Comparison of ENCODE assay signal across 26 cellular contexts in genomic region chr14:71449316-71450055, GRCh38.
DNase-seq lines count a peak whose midpoint lies in the region; ATAC-seq and TF ChIP-seq lines count a peak whose summit lies in the region.
"Had no signal": no experiment of that assay in that cellular context is flagged by ENCODE, and none has a peak within 500 bp of the region (broad histone marks: within the 10 kb centered on the region; RNA-seq: fewer than 3 reads in every experiment).

No MANE protein-coding gene starts in this region.

- WGBS in H9 (ENCODE audit: extremely low coverage, insufficient read length, low lambda C conversion rate) = no CpG with 5 or more reads among the region's 4 CpGs

- H4K20me1 ChIP-seq in H9 (ENCODE audit: control insufficient read depth, insufficient read depth, insufficient read length) = no peaks in the 10 kb centered on the region

- H3K14ac ChIP-seq in H9 (ENCODE audit: insufficient read depth, low read length) = no peak overlapping the region

- H3K36me3 ChIP-seq in RWPE2 (ENCODE audit: low read depth) = peaks cover 9% of the 10 kb centered on the region
- H3K36me3 ChIP-seq: SJCRH30, WERI-Rb-1 had no signal

- no peak for TF ChIP-seq CTCF in H9 (conservative IDR thresholded peaks at IDR 0.05)
- no peak for TF ChIP-seq CTCF in RWPE2 (IDR thresholded peaks at IDR 0.05; ENCODE audit: poor library complexity, severe bottlenecking)
- TF ChIP-seq CTCF in nephron (IDR thresholded peaks at IDR 0.05; ENCODE audit: unreplicated experiment in 3 of 3) = no peak

- no peak overlapping the region for H2BK120ac ChIP-seq in H9 (ENCODE audit: low read depth, low read length, poor library complexity, severe bottlenecking)

- no peak overlapping the region for H2BK15ac ChIP-seq in H9 (ENCODE audit: low read depth, low read length)

- H3K4me3 ChIP-seq in RWPE2 (ENCODE audit: severe bottlenecking) = no peak overlapping the region
- H3K4me3 ChIP-seq: SJCRH30 had no signal

- H3K18ac ChIP-seq in H9 (ENCODE audit: insufficient read length, low read depth, low read length) = no peak overlapping the region

- H3K4me1 Mint-ChIP-seq in H9 (peaks cover 8 to 14% of the 10 kb centered on the region in 2 experiments), nephron (peaks cover 5% of the 10 kb centered on the region)

- no peaks in the 10 kb centered on the region for H3K79me2 ChIP-seq in H9 (ENCODE audit: insufficient read depth, low read length)

- H3K36me3 Mint-ChIP-seq in H9 (ENCODE audit: insufficient read depth in 1 of 3, low read depth in 3 of 3) = peaks cover 5 to 7% (median 6%) of the 10 kb centered on the region in 3 experiments; a peak in 6 of 7 replicates
- H3K36me3 Mint-ChIP-seq in nephron (ENCODE audit: low read depth) = no peaks in the 10 kb centered on the region
- H3K36me3 Mint-ChIP-seq: CD8-positive, alpha-beta T cell; type B pancreatic cell had no signal

- no peak overlapping the region for H4K8ac ChIP-seq in H9 (replicated peaks; ENCODE audit: insufficient read length, low read depth, low read length)

- H2BK5ac ChIP-seq in H9 (ENCODE audit: insufficient read length, low read length) = no peak overlapping the region

- no peak overlapping the region for H3K4ac ChIP-seq in H9 (ENCODE audit: low read depth, low read length)

- no peak overlapping the region for H3K56ac ChIP-seq in H9 (ENCODE audit: insufficient read length, low read depth, low read length)

- no peak overlapping the region for H3T11ph ChIP-seq in H9 (ENCODE audit: low read length)

- H3K27ac Mint-ChIP-seq in H9 (peak overlapping the region in 2 of 3 experiments; percentile 32 to 83; a peak in 4 of 7 replicates), nephron (peak overlapping the region in 2 of 3 experiments; percentile 36 to 70)
- H3K27ac Mint-ChIP-seq: activated CD4-positive, alpha-beta T cell treated with anti-CD3 and anti-CD28 coated beads, Interleukin-2, amount 10 ng/mL, durations not matched to agents 24 days and 14 days; activated CD8-positive, alpha-beta memory T cell treated with anti-CD3 and anti-CD28 coated beads, Interleukin-2, amount 10 ng/mL, durations not matched to agents 7 days and 5 days; activated naive CD4-positive, alpha-beta T cell treated with anti-CD3 and anti-CD28 coated beads for 36 hours; CD8-positive, alpha-beta T cell; naive thymus-derived CD4-positive, alpha-beta T cell; stimulated activated memory B cell treated with anti-CD40 and anti-IgM and Interleukin-4, amounts not matched to agents 10 μg/mL and 1 μg/mL and 100 μg/mL, for 72 hours; type B pancreatic cell had no signal

- no peak overlapping the region for H3K23ac ChIP-seq in H9 (ENCODE audit: insufficient read length, low read depth, low read length)

- H4K5ac ChIP-seq in H9 (ENCODE audit: insufficient read length, low read depth, low read length) = no peak overlapping the region

- H3K4me3 Mint-ChIP-seq in H9 = no peak overlapping the region
- H3K4me3 Mint-ChIP-seq in nephron = no peak overlapping the region
- H3K4me3 Mint-ChIP-seq: activated CD4-positive, alpha-beta T cell treated with anti-CD3 and anti-CD28 coated beads, Interleukin-2, amount 10 ng/mL, durations not matched to agents 24 days and 14 days; activated CD8-positive, alpha-beta memory T cell treated with anti-CD3 and anti-CD28 coated beads, Interleukin-2, amount 10 ng/mL, durations not matched to agents 7 days and 5 days; activated naive CD4-positive, alpha-beta T cell treated with anti-CD3 and anti-CD28 coated beads for 36 hours; CD8-positive, alpha-beta T cell; naive thymus-derived CD4-positive, alpha-beta T cell; stimulated activated memory B cell treated with anti-CD40 and anti-IgM and Interleukin-4, amounts not matched to agents 10 μg/mL and 1 μg/mL and 100 μg/mL, for 72 hours; type B pancreatic cell had no signal

- peaks cover 0 to 2% of the 10 kb centered on the region in 2 experiments; a peak in 2 of 5 replicates for H3K9me3 Mint-ChIP-seq in H9
- peaks cover 2% of the 10 kb centered on the region for H3K9me3 Mint-ChIP-seq in nephron
- H3K9me3 Mint-ChIP-seq: activated naive CD4-positive, alpha-beta T cell treated with anti-CD3 and anti-CD28 coated beads for 36 hours; CD8-positive, alpha-beta T cell; stimulated activated memory B cell treated with anti-CD40 and anti-IgM and Interleukin-4, amounts not matched to agents 10 μg/mL and 1 μg/mL and 100 μg/mL, for 72 hours; type B pancreatic cell had no signal

- no peaks in the 10 kb centered on the region for H3K79me1 ChIP-seq in H9 (ENCODE audit: insufficient read depth, low read depth, low read length, poor library complexity, severe bottlenecking)

- no peaks in the 10 kb centered on the region for H3K23me2 ChIP-seq in H9 (ENCODE audit: insufficient read length, low read depth, low read length, poor library complexity, severe bottlenecking)

- no peak overlapping the region for H3K9ac ChIP-seq in H9 (ENCODE audit: extremely low read depth, insufficient read length, low read length)

- H3K27me3 ChIP-seq in H9 (ENCODE audit: insufficient read depth, low read length) (no peaks in the 10 kb centered on the region), RWPE2 (ENCODE audit: insufficient read depth, poor library complexity, severe bottlenecking) (no peaks in the 10 kb centered on the region)
- H3K27me3 ChIP-seq: SJCRH30 had no signal

- no peak overlapping the region for H2BK20ac ChIP-seq in H9 (ENCODE audit: low read depth, low read length, poor library complexity, severe bottlenecking)

- DNase-seq in H9 (no peak), RWPE2 (ENCODE audit: low spot score) (no peak), mucosa of gallbladder (ENCODE audit: low spot score) (no peak), iPS-NIHi11 (ENCODE audit: low spot score) (no peak)
- DNase-seq: activated CD4-positive, alpha-beta T cell treated with anti-CD3 and anti-CD28 coated beads, Interleukin-2, amount 10 ng/mL, durations not matched to agents 24 days and 14 days; activated CD8-positive, alpha-beta memory T cell treated with anti-CD3 and anti-CD28 coated beads, Interleukin-2, amount 10 ng/mL, durations not matched to agents 7 days and 5 days; activated naive CD4-positive, alpha-beta T cell treated with anti-CD3 and anti-CD28 coated beads for 36 hours; CD8-positive, alpha-beta T cell; DMS 273 treated with DMSO at 0.1 percent for 48 hours; H7; IMR-90; islet precursor cell; naive thymus-derived CD4-positive, alpha-beta T cell; NCI-H146; NCI-H2107; NCI-H82; occipital lobe; SJCRH30; T-helper 9 cell; WERI-Rb-1 had no signal

- no peak overlapping the region for H4K91ac ChIP-seq in H9 (ENCODE audit: insufficient read length, low read depth, low read length)

- no peaks in the 10 kb centered on the region for H3K9me3 ChIP-seq in H9 (ENCODE audit: control insufficient read depth, low read depth, low read length)
- H3K9me3 ChIP-seq in RWPE2 (ENCODE audit: severe bottlenecking) = no peaks in the 10 kb centered on the region
- H3K9me3 ChIP-seq: SJCRH30 had no signal

- no peak overlapping the region for H3K4me2 ChIP-seq in H9 (ENCODE audit: insufficient read depth, insufficient read length, low read length)

- no peaks in the 10 kb centered on the region for H3K4me1 ChIP-seq in H9 (ENCODE audit: insufficient read depth, low read length)
- peaks cover 47% of the 10 kb centered on the region for H3K4me1 ChIP-seq in RWPE2 (ENCODE audit: insufficient read depth, poor library complexity, severe bottlenecking)
- H3K4me1 ChIP-seq: SJCRH30 had no signal

- H2AFZ ChIP-seq in H9 (ENCODE audit: low read length) = no peak overlapping the region

- H2BK12ac ChIP-seq in H9 (ENCODE audit: insufficient read length, low read depth, low read length) = no peak overlapping the region

- H2AK5ac ChIP-seq in H9 (ENCODE audit: insufficient read length, low read length) = no peak overlapping the region

- no peaks in the 10 kb centered on the region for H3K27me3 Mint-ChIP-seq in H9 (ENCODE audit: low read depth)
- peaks cover 4% of the 10 kb centered on the region for H3K27me3 Mint-ChIP-seq in nephron (ENCODE audit: low read depth)
- H3K27me3 Mint-ChIP-seq: activated CD4-positive, alpha-beta T cell treated with anti-CD3 and anti-CD28 coated beads, Interleukin-2, amount 10 ng/mL, durations not matched to agents 24 days and 14 days; activated CD8-positive, alpha-beta memory T cell treated with anti-CD3 and anti-CD28 coated beads, Interleukin-2, amount 10 ng/mL, durations not matched to agents 7 days and 5 days; naive thymus-derived CD4-positive, alpha-beta T cell; stimulated activated memory B cell treated with anti-CD40 and anti-IgM and Interleukin-4, amounts not matched to agents 10 μg/mL and 1 μg/mL and 100 μg/mL, for 72 hours; type B pancreatic cell had no signal

- ATAC-seq in RWPE2 (ENCODE audit: low read depth) = peak; percentile 59
- peak; percentile 66 for ATAC-seq in esophagus mucosa
- ATAC-seq in HG02798 (IDR thresholded peaks at IDR 0.05; ENCODE audit: poor library complexity, unreplicated experiment) = no peak
- ATAC-seq in HG03039 (IDR thresholded peaks at IDR 0.05; ENCODE audit: unreplicated experiment) = no peak
- ATAC-seq: activated CD8-positive, alpha-beta memory T cell treated with anti-CD3 and anti-CD28 coated beads, Interleukin-2, amount 10 ng/mL, durations not matched to agents 7 days and 5 days; CD8-positive, alpha-beta T cell; naive thymus-derived CD4-positive, alpha-beta T cell; stimulated activated memory B cell treated with anti-CD40 and anti-IgM and Interleukin-4, amounts not matched to agents 10 μg/mL and 1 μg/mL and 100 μg/mL, for 72 hours had no signal

- no peak overlapping the region for H3K27ac ChIP-seq in H9 (ENCODE audit: insufficient read length, low read depth, low read length)
- peak overlapping the region; percentile 72 for H3K27ac ChIP-seq in RWPE2 (ENCODE audit: poor library complexity, severe bottlenecking)
- H3K27ac ChIP-seq: SJCRH30, WERI-Rb-1 had no signal

Comparison
In these comparisons a context has a peak if more than half of its experiments do, and no peak if none do; other contexts are left out.
1. ATAC-seq: peak in RWPE2 (single experiment) and esophagus mucosa (single experiment); none in HG02798 (single experiment) and HG03039 (single experiment).